In the genomic region with DNA sequence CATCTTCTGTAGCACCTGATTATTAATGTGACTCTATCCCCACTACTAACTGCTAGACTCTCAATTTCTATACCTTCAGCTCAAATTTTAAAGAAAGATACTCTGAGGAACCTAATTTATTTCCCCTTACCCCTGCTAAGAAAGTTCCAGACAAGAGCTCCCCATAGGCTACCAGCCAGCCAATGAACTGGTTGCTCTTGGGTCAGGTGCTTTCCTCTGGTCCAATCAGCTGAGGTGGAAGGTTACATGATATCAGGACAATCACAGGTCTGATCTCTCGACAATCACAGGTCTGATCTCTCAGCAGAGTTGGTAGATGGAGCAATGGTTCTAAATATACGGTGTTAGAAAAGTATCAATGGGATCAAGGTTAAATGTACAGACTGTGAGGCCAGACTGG, we compare ENCODE assay signal across 25 cellular contexts.
"Had no signal": no experiment of that assay in that cellular context is flagged by ENCODE, and none has a peak within 500 bp of the region (broad histone marks: within the 10 kb centered on the region; RNA-seq: fewer than 3 reads in every experiment).

No MANE protein-coding gene starts in this region.

- H3K27me3 ChIP-seq: left lung, neural progenitor cell, neutrophil, ovary, right atrium auricular region, tibial nerve, upper lobe of left lung, vagina had no signal

- H2AFZ ChIP-seq: neural progenitor cell had no signal

- H3K9ac ChIP-seq: neural progenitor cell had no signal

- H3K4me2 ChIP-seq: neural progenitor cell had no signal

- H3K27ac ChIP-seq: left lung, lower lobe of right lung, neural progenitor cell, neutrophil, ovary, skin epidermis, suprapubic skin, tibial nerve, vagina had no signal

- FAIRE-seq: islet of Langerhans, kidney had no signal

- DNase-seq: hypothalamus; immature natural killer cell; kidney; left colon; left lung; lower lobe of right lung; mammary epithelial cell; mesenchymal stem cell; naive thymus-derived CD8-positive, alpha-beta T cell; nephron progenitor cell; occipital lobe; ovary; stimulated activated CD4-positive, alpha-beta T cell treated with anti-CD3 and anti-CD28 coated beads, Interleukin-4, amount 100 ng/mL, for 24 hours; stimulated activated naive CD4-positive, alpha-beta T cell; upper lobe of left lung had no signal

- H3K4me1 ChIP-seq: vagina had no signal

- ATAC-seq: left colon; left lung; lower lobe of right lung; naive thymus-derived CD8-positive, alpha-beta T cell; sciatic nerve; stimulated activated effector memory CD8-positive, alpha-beta T cell treated with anti-CD3 and anti-CD28 coated beads, Interleukin-12 subunit alpha, Interleukin-12 subunit beta, amount 100 ng/mL, for 72 hours had no signal

- H3K36me3 ChIP-seq: left lung, lower lobe of right lung, neural progenitor cell, neutrophil, ovary, right atrium auricular region, suprapubic skin, tibial nerve, upper lobe of left lung, vagina had no signal

- H3K9me3 ChIP-seq: left lung, lower lobe of right lung, neutrophil, ovary, right atrium auricular region, suprapubic skin, tibial nerve, upper lobe of left lung, vagina had no signal

- H3K4me3 ChIP-seq: left lung, lower lobe of right lung, neural progenitor cell, ovary, right atrium auricular region, skin epidermis, suprapubic skin, tibial nerve, upper lobe of left lung, vagina had no signal
